2 cellular contexts compared by ENCODE assay signal in the genomic region with DNA sequence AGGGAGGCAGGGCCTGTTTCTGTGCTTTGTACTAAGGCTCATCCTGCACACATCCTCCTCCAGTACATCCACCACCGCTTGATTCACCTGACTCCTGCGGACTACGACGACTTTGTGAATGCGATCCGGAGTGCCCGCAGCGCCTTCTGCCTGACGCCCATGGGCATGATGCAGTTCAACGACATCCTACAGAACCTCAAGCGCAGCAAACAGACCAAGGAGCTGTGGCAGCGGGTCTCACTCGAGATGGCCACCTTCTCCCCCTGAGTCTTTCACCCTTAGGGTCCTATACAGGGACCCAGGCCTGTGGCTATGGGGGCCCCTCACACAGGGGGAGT.
TF ChIP-seq lines count a peak whose summit lies in the region.

No MANE protein-coding gene starts in this region.

TF ChIP-seq in HEK293, 187 proteins besides CTCF, POLR2A, EP300 and RAD21:
- TF ChIP-seq ZSCAN23 (tag by site-specific recombination; IDR thresholded peaks at IDR 0.05) (no peak), SCRT2 (tag by site-specific recombination; IDR thresholded peaks at IDR 0.05) (no peak), ZNF600 (tag by site-specific recombination; IDR thresholded peaks at IDR 0.05) (peak; percentile 64), ZNF623 (tag by site-specific recombination; IDR thresholded peaks at IDR 0.05) (no peak)
- TF ChIP-seq, protein P1, sequence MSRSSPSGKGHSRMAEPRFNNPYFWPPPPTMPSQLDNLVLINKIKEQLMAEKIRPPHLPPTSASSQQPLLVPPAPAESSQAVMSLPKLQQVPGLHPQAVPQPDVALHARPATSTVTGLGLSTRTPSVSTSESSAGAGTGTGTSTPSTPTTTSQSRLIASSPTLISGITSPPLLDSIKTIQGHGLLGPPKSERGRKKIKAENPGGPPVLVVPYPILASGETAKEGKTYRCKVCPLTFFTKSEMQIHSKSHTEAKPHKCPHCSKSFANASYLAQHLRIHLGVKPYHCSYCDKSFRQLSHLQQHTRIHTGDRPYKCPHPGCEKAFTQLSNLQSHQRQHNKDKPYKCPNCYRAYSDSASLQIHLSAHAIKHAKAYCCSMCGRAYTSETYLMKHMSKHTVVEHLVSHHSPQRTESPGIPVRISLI (tag by site-specific recombination; IDR thresholded peaks at IDR 0.05), result no peak
TF ChIP-seq in HEK293: peak in this region for 1.

TF ChIP-seq in K562, 482 proteins besides CTCF, POLR2A, EP300 and RAD21:
- TF ChIP-seq, protein P2, sequence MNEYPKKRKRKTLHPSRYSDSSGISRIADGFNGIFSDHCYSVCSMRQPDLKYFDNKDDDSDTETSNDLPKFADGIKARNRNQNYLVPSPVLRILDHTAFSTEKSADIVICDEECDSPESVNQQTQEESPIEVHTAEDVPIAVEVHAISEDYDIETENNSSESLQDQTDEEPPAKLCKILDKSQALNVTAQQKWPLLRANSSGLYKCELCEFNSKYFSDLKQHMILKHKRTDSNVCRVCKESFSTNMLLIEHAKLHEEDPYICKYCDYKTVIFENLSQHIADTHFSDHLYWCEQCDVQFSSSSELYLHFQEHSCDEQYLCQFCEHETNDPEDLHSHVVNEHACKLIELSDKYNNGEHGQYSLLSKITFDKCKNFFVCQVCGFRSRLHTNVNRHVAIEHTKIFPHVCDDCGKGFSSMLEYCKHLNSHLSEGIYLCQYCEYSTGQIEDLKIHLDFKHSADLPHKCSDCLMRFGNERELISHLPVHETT (CRISPR knock-in tag; conservative IDR thresholded peaks at IDR 0.05 in 1 of 2, IDR thresholded peaks at IDR 0.05 in 1 of 2), result no peak
- TF ChIP-seq RBFOX2 (IDR thresholded peaks at IDR 0.05; ENCODE audit: low read depth, low read length), result peak; percentile 67
